37 cellular contexts compared by ENCODE assay signal in genomic region chr9:90035471-90035870, GRCh38.
"Had no signal": no experiment of that assay in that cellular context is flagged by ENCODE, and none has a peak within 500 bp of the region (broad histone marks: within the 10 kb centered on the region; RNA-seq: fewer than 3 reads in every experiment).

No MANE protein-coding gene starts in this region.

- H3K4me3 Mint-ChIP-seq: activated naive CD4-positive, alpha-beta T cell treated with anti-CD3 and anti-CD28 coated beads for 36 hours; activated naive CD4-positive, alpha-beta T cell treated with anti-CD3 and anti-CD28 coated beads, Interleukin-2, amount 10 ng/mL, durations not matched to agents 7 days and 5 days; activated naive CD4-positive, alpha-beta T cell treated with anti-CD3 and anti-CD28 coated beads, Interleukin-2, amount 50 U/mL, for 24 hours; activated naive CD8-positive, alpha-beta T cell; activated naive CD8-positive, alpha-beta T cell treated with anti-CD3 and anti-CD28 coated beads for 36 hours; activated naive CD8-positive, alpha-beta T cell treated with anti-CD3 and anti-CD28 coated beads, Interleukin-2, amount 10 ng/mL, durations not matched to agents 7 days and 5 days; activated naive CD8-positive, alpha-beta T cell treated with anti-CD3 and anti-CD28 coated beads, Interleukin-2, amount 50 U/mL, for 24 hours; activated T-cell treated with anti-CD3 and anti-CD28 coated beads, Interleukin-2, amount 50 U/mL, for 24 hours; activated T-cell treated with anti-CD3 and anti-CD28 coated beads, Interleukin-2, amount 50 U/mL, for 4 hours; activated T-cell treated with anti-CD3 and anti-CD28 coated beads, Interleukin-2, amount 50 U/mL, for 72 hours; activated T-helper 1 cell treated with anti-CD3 and anti-CD28 coated beads, Interleukin-12 subunit alpha, Interleukin-12 subunit beta, Interleukin-2, Interleukin-4 antibody, amounts not matched to agents 30 ng/mL and 10 ng/mL and 1 ng/mL, durations not matched to agents 14 hours and 24 hours and 36 hours; activated T-helper 17 cell treated with anti-CD3 and anti-CD28 coated beads, Interleukin-2, amount 50 U/mL, for 72 hours; brain; central memory CD8-positive, alpha-beta T cell had no signal

- H3K4me1 Mint-ChIP-seq: activated naive CD4-positive, alpha-beta T cell treated with anti-CD3 and anti-CD28 coated beads, Interleukin-2, amount 10 ng/mL, durations not matched to agents 7 days and 5 days; activated naive CD4-positive, alpha-beta T cell treated with anti-CD3 and anti-CD28 coated beads, Interleukin-2, amount 50 U/mL, for 24 hours; activated naive CD8-positive, alpha-beta T cell treated with anti-CD3 and anti-CD28 coated beads for 36 hours; activated naive CD8-positive, alpha-beta T cell treated with anti-CD3 and anti-CD28 coated beads, Interleukin-2, amount 10 ng/mL, durations not matched to agents 7 days and 5 days; activated naive CD8-positive, alpha-beta T cell treated with anti-CD3 and anti-CD28 coated beads, Interleukin-2, amount 50 U/mL, for 24 hours; activated T-helper 17 cell treated with anti-CD3 and anti-CD28 coated beads, Interleukin-2, amount 50 U/mL, for 72 hours; central memory CD8-positive, alpha-beta T cell had no signal

- H3K27ac ChIP-seq: adrenal gland, ascending aorta, body of pancreas, brain microvascular endothelial cell, breast epithelium, cardiac muscle cell had no signal

- H3K9me3 Mint-ChIP-seq: activated naive CD4-positive, alpha-beta T cell treated with anti-CD3 and anti-CD28 coated beads for 36 hours; activated naive CD4-positive, alpha-beta T cell treated with anti-CD3 and anti-CD28 coated beads, Interleukin-2, amount 10 ng/mL, durations not matched to agents 7 days and 5 days; activated naive CD4-positive, alpha-beta T cell treated with anti-CD3 and anti-CD28 coated beads, Interleukin-2, amount 50 U/mL, for 24 hours; activated naive CD4-positive, alpha-beta T cell treated with anti-CD3 and anti-CD28 coated beads, Interleukin-2, amount 50 U/mL, for 72 hours; activated naive CD8-positive, alpha-beta T cell treated with anti-CD3 and anti-CD28 coated beads for 36 hours; activated naive CD8-positive, alpha-beta T cell treated with anti-CD3 and anti-CD28 coated beads, Interleukin-2, amount 10 ng/mL, durations not matched to agents 7 days and 5 days; activated naive CD8-positive, alpha-beta T cell treated with anti-CD3 and anti-CD28 coated beads, Interleukin-2, amount 50 U/mL, for 24 hours; activated T-cell treated with anti-CD3 and anti-CD28 coated beads, Interleukin-2, amount 50 U/mL, for 24 hours; activated T-cell treated with anti-CD3 and anti-CD28 coated beads, Interleukin-2, amount 50 U/mL, for 4 hours; activated T-cell treated with anti-CD3 and anti-CD28 coated beads, Interleukin-2, amount 50 U/mL, for 72 hours; activated T-helper 1 cell treated with anti-CD3 and anti-CD28 coated beads, Interleukin-12 subunit alpha, Interleukin-12 subunit beta, Interleukin-2, Interleukin-4 antibody, amounts not matched to agents 30 ng/mL and 10 ng/mL and 1 ng/mL, durations not matched to agents 14 hours and 24 hours and 36 hours; activated T-helper 17 cell treated with anti-CD3 and anti-CD28 coated beads, Interleukin-2, amount 50 U/mL, for 72 hours; activated T-helper 2 cell treated with anti-CD3 and anti-CD28 coated beads, Interferon-gamma antibody, Interleukin-2, Interleukin-4, amounts not matched to agents 10 μg/mL and 5 μg/mL and 100 μg/mL, durations not matched to agents 14 hours and 24 hours and 36 hours; central memory CD8-positive, alpha-beta T cell had no signal

- H3K9me3 ChIP-seq: adrenal gland, ascending aorta, body of pancreas, breast epithelium had no signal

- H3K36me3 Mint-ChIP-seq: activated naive CD4-positive, alpha-beta T cell treated with anti-CD3 and anti-CD28 coated beads, Interleukin-2, amount 10 ng/mL, durations not matched to agents 7 days and 5 days; activated naive CD4-positive, alpha-beta T cell treated with anti-CD3 and anti-CD28 coated beads, Interleukin-2, amount 50 U/mL, for 24 hours; activated naive CD4-positive, alpha-beta T cell treated with anti-CD3 and anti-CD28 coated beads, Interleukin-2, amount 50 U/mL, for 72 hours; activated naive CD8-positive, alpha-beta T cell; activated naive CD8-positive, alpha-beta T cell treated with anti-CD3 and anti-CD28 coated beads for 36 hours; activated naive CD8-positive, alpha-beta T cell treated with anti-CD3 and anti-CD28 coated beads, Interleukin-2, amount 10 ng/mL, durations not matched to agents 7 days and 5 days; brain had no signal

- H3K4me3 ChIP-seq: adrenal gland, ascending aorta, body of pancreas, breast epithelium, cardiac muscle cell had no signal

- H3K27me3 ChIP-seq: adrenal gland, ascending aorta, body of pancreas, brain microvascular endothelial cell, breast epithelium, cardiac muscle cell had no signal

- H3K36me3 ChIP-seq: adrenal gland, ascending aorta, brain microvascular endothelial cell, breast epithelium, cardiac muscle cell had no signal

- DNase-seq: activated effector memory CD4-positive, alpha-beta T cell treated with anti-CD3 and anti-CD28 coated beads, Interleukin-2, amount 50 U/mL, for 16 hours; activated effector memory CD4-positive, alpha-beta T cell treated with Interleukin-2 at 50 U/mL for 16 hours; activated gamma-delta T cell; activated gamma-delta T cell treated with Interleukin-2 at 50 U/mL for 16 hours; activated naive CD4-positive, alpha-beta T cell; activated naive CD4-positive, alpha-beta T cell treated with anti-CD3 and anti-CD28 coated beads for 36 hours; activated naive CD4-positive, alpha-beta T cell treated with anti-CD3 and anti-CD28 coated beads, Interleukin-2, amount 10 ng/mL, durations not matched to agents 7 days and 5 days; activated naive CD4-positive, alpha-beta T cell treated with anti-CD3 and anti-CD28 coated beads, Interleukin-2, amount 50 U/mL, for 16 hours; activated naive CD4-positive, alpha-beta T cell treated with Interleukin-2 at 50 U/mL for 16 hours; activated naive CD8-positive, alpha-beta T cell treated with anti-CD3 and anti-CD28 coated beads for 36 hours; activated naive CD8-positive, alpha-beta T cell treated with anti-CD3 and anti-CD28 coated beads, Interleukin-2, amount 10 ng/mL, durations not matched to agents 7 days and 5 days; activated naive CD8-positive, alpha-beta T cell treated with anti-CD3 and anti-CD28 coated beads, Interleukin-2, amount 50 U/mL, for 24 hours; activated T-cell treated with anti-CD3 and anti-CD28 coated beads, Interleukin-2, amount 50 U/mL, for 1 hour; activated T-cell treated with anti-CD3 and anti-CD28 coated beads, Interleukin-2, amount 50 U/mL, for 24 hours; activated T-cell treated with anti-CD3 and anti-CD28 coated beads, Interleukin-2, amount 50 U/mL, for 4 hours; activated T-cell treated with anti-CD3 and anti-CD28 coated beads, Interleukin-2, amount 50 U/mL, for 48 hours; activated T-cell treated with anti-CD3 and anti-CD28 coated beads, Interleukin-2, amount 50 U/mL, for 72 hours; adrenal gland; amniotic stem cell; anterior cingulate cortex; aorta; body of pancreas; brain microvascular endothelial cell; caudate nucleus; central memory CD4-positive, alpha-beta T cell; cerebellar nuclear complex had no signal

- H3K4me1 ChIP-seq: adrenal gland, ascending aorta, body of pancreas, breast epithelium had no signal

- ATAC-seq: activated naive CD4-positive, alpha-beta T cell treated with anti-CD3 and anti-CD28 coated beads, Interleukin-2, amount 50 U/mL, for 72 hours; activated naive CD8-positive, alpha-beta T cell treated with anti-CD3 and anti-CD28 coated beads, Interleukin-2, amount 50 U/mL, for 24 hours; activated T-cell treated with anti-CD3 and anti-CD28 coated beads, Interleukin-2, amount 50 U/mL, for 4 hours; activated T-cell treated with anti-CD3 and anti-CD28 coated beads, Interleukin-2, amount 50 U/mL, for 72 hours; activated T-helper 17 cell treated with anti-CD3 and anti-CD28 coated beads, Interleukin-2, amount 50 U/mL, for 72 hours; body of pancreas had no signal

- H3K27ac Mint-ChIP-seq: activated naive CD4-positive, alpha-beta T cell treated with anti-CD3 and anti-CD28 coated beads for 36 hours; activated naive CD4-positive, alpha-beta T cell treated with anti-CD3 and anti-CD28 coated beads, Interleukin-2, amount 10 ng/mL, durations not matched to agents 7 days and 5 days; activated naive CD4-positive, alpha-beta T cell treated with anti-CD3 and anti-CD28 coated beads, Interleukin-2, amount 50 U/mL, for 24 hours; activated naive CD4-positive, alpha-beta T cell treated with anti-CD3 and anti-CD28 coated beads, Interleukin-2, amount 50 U/mL, for 72 hours; activated naive CD8-positive, alpha-beta T cell; activated naive CD8-positive, alpha-beta T cell treated with anti-CD3 and anti-CD28 coated beads for 36 hours; activated naive CD8-positive, alpha-beta T cell treated with anti-CD3 and anti-CD28 coated beads, Interleukin-2, amount 10 ng/mL, durations not matched to agents 7 days and 5 days; activated naive CD8-positive, alpha-beta T cell treated with anti-CD3 and anti-CD28 coated beads, Interleukin-2, amount 50 U/mL, for 24 hours; activated T-cell treated with anti-CD3 and anti-CD28 coated beads, Interleukin-2, amount 50 U/mL, for 24 hours; activated T-cell treated with anti-CD3 and anti-CD28 coated beads, Interleukin-2, amount 50 U/mL, for 72 hours; activated T-helper 1 cell treated with anti-CD3 and anti-CD28 coated beads, Interleukin-12 subunit alpha, Interleukin-12 subunit beta, Interleukin-2, Interleukin-4 antibody, amounts not matched to agents 30 ng/mL and 10 ng/mL and 1 ng/mL, durations not matched to agents 14 hours and 24 hours and 36 hours; activated T-helper 17 cell treated with anti-CD3 and anti-CD28 coated beads, Interleukin-2, amount 50 U/mL, for 72 hours; activated T-helper 2 cell treated with anti-CD3 and anti-CD28 coated beads, Interferon-gamma antibody, Interleukin-2, Interleukin-4, amounts not matched to agents 10 μg/mL and 5 μg/mL and 100 μg/mL, durations not matched to agents 14 hours and 24 hours and 36 hours; brain had no signal

- H3K27me3 Mint-ChIP-seq: activated naive CD4-positive, alpha-beta T cell treated with anti-CD3 and anti-CD28 coated beads, Interleukin-2, amount 50 U/mL, for 24 hours; activated naive CD8-positive, alpha-beta T cell; activated naive CD8-positive, alpha-beta T cell treated with anti-CD3 and anti-CD28 coated beads for 36 hours; activated T-cell treated with anti-CD3 and anti-CD28 coated beads, Interleukin-2, amount 50 U/mL, for 24 hours; activated T-helper 17 cell treated with anti-CD3 and anti-CD28 coated beads, Interleukin-2, amount 50 U/mL, for 72 hours had no signal
